Comparison of ENCODE assay signal across 23 cellular contexts in the genomic region with DNA sequence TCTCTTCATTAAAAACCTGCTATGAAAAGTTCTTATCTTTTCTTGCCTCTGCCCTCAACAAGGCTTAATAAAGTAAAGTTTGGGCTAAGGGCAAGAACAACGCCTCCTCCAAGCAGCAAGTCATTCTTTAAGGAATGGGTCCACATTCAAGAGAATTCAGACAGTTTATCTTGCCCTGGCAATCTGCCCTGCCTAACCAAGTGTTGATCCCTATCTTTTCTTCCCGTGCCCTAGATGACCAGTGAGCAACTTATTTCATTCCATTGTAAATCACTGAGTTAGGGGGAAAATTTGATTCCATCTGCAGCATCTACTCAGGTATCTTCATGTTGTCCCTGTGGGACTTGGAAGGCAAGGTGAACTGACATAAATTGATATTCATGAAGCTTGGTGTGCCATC.
"Had no signal": no experiment of that assay in that cellular context is flagged by ENCODE, and none has a peak within 500 bp of the region (broad histone marks: within the 10 kb centered on the region; RNA-seq: fewer than 3 reads in every experiment).

No MANE protein-coding gene starts in this region.

- ATAC-seq: activated T-cell treated with anti-CD3 and anti-CD28 coated beads, Interleukin-2, amount 50 U/mL, for 4 hours had no signal

- H3K27me3 ChIP-seq: breast epithelium, Peyer's patch had no signal

- H3K9me3 ChIP-seq: breast epithelium, Peyer's patch had no signal

- H3K4me3 ChIP-seq: breast epithelium, Peyer's patch had no signal

- DNase-seq: activated CD4-positive, alpha-beta memory T cell treated with anti-CD3 and anti-CD28 coated beads for 36 hours; activated CD4-positive, alpha-beta T cell treated with anti-CD3 and anti-CD28 coated beads, Interleukin-2, amount 10 ng/mL, durations not matched to agents 7 days and 5 days; activated CD4-positive, CD25-positive, alpha-beta regulatory T cell; activated CD8-positive, alpha-beta memory T cell treated with anti-CD3 and anti-CD28 coated beads for 24 hours; activated gamma-delta T cell; activated naive CD4-positive, alpha-beta T cell treated with anti-CD3 and anti-CD28 coated beads, Interleukin-2, amount 10 ng/mL, durations not matched to agents 7 days and 5 days; activated naive CD8-positive, alpha-beta T cell treated with anti-CD3 and anti-CD28 coated beads for 36 hours; activated T-cell treated with anti-CD3 and anti-CD28 coated beads, Interleukin-2, amount 50 U/mL, for 4 hours; caudate nucleus; NCI-H1105 treated with DMSO at 0.1 percent for 48 hours; NCI-H1436 treated with DMSO at 0.1 percent for 48 hours; NCI-H187; NCI-H2081; NCI-H2171; NCI-H226; NCI-H526; NCI-H774; OCI-M1; Peyer's patch; SHP77 treated with DMSO at 0.1 percent for 48 hours; T-helper 1 cell had no signal

- H3K4me1 ChIP-seq: breast epithelium, Peyer's patch had no signal

- H3K36me3 ChIP-seq: breast epithelium, Peyer's patch had no signal

- H3K27ac ChIP-seq: breast epithelium, Peyer's patch, VCaP had no signal
